In the genomic region with DNA sequence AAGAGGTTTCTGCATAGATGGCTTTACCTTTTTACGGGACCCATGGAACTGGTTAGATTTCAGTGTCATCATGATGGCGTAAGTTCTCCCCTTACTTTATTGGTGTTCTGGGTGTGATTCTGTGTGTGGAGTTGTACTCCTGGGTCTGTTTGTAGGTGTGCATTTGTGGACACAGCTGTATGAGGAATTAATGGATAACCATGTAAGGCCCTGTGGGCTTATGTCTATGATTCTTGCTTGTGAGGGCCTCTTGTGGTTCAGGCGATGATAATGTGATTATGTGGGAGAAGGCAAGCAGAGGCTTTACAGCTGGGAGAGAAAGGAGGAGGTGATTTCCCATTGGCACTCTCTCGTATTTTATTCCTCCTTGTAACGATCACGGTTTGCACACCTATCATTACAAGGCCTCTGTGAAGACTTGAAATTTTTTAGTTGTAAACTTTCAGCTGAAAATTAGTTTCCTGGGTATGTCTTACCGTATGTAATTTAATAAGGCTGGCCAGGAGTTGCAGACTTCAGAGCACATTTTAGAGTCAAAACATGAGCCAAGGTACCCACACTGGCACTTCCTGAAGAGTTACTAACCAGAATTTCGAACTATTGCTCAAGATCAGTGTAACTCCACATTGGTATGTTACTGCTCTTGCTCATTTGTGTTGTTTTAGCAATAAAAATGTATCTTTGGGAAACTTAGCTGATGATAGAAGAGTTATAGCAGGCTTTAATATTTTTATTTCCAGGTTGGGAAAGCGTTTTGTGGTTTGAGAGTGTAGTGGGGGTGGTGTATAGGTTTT, we compare ENCODE assay signal across 1 cellular context.
TF ChIP-seq lines count a peak whose summit lies in the region.

No MANE protein-coding gene starts in this region.

TF ChIP-seq in GM23338, 12 proteins besides CTCF, POLR2A, EP300 and RAD21 (continued from another document):
- TF ChIP-seq, protein P1, sequence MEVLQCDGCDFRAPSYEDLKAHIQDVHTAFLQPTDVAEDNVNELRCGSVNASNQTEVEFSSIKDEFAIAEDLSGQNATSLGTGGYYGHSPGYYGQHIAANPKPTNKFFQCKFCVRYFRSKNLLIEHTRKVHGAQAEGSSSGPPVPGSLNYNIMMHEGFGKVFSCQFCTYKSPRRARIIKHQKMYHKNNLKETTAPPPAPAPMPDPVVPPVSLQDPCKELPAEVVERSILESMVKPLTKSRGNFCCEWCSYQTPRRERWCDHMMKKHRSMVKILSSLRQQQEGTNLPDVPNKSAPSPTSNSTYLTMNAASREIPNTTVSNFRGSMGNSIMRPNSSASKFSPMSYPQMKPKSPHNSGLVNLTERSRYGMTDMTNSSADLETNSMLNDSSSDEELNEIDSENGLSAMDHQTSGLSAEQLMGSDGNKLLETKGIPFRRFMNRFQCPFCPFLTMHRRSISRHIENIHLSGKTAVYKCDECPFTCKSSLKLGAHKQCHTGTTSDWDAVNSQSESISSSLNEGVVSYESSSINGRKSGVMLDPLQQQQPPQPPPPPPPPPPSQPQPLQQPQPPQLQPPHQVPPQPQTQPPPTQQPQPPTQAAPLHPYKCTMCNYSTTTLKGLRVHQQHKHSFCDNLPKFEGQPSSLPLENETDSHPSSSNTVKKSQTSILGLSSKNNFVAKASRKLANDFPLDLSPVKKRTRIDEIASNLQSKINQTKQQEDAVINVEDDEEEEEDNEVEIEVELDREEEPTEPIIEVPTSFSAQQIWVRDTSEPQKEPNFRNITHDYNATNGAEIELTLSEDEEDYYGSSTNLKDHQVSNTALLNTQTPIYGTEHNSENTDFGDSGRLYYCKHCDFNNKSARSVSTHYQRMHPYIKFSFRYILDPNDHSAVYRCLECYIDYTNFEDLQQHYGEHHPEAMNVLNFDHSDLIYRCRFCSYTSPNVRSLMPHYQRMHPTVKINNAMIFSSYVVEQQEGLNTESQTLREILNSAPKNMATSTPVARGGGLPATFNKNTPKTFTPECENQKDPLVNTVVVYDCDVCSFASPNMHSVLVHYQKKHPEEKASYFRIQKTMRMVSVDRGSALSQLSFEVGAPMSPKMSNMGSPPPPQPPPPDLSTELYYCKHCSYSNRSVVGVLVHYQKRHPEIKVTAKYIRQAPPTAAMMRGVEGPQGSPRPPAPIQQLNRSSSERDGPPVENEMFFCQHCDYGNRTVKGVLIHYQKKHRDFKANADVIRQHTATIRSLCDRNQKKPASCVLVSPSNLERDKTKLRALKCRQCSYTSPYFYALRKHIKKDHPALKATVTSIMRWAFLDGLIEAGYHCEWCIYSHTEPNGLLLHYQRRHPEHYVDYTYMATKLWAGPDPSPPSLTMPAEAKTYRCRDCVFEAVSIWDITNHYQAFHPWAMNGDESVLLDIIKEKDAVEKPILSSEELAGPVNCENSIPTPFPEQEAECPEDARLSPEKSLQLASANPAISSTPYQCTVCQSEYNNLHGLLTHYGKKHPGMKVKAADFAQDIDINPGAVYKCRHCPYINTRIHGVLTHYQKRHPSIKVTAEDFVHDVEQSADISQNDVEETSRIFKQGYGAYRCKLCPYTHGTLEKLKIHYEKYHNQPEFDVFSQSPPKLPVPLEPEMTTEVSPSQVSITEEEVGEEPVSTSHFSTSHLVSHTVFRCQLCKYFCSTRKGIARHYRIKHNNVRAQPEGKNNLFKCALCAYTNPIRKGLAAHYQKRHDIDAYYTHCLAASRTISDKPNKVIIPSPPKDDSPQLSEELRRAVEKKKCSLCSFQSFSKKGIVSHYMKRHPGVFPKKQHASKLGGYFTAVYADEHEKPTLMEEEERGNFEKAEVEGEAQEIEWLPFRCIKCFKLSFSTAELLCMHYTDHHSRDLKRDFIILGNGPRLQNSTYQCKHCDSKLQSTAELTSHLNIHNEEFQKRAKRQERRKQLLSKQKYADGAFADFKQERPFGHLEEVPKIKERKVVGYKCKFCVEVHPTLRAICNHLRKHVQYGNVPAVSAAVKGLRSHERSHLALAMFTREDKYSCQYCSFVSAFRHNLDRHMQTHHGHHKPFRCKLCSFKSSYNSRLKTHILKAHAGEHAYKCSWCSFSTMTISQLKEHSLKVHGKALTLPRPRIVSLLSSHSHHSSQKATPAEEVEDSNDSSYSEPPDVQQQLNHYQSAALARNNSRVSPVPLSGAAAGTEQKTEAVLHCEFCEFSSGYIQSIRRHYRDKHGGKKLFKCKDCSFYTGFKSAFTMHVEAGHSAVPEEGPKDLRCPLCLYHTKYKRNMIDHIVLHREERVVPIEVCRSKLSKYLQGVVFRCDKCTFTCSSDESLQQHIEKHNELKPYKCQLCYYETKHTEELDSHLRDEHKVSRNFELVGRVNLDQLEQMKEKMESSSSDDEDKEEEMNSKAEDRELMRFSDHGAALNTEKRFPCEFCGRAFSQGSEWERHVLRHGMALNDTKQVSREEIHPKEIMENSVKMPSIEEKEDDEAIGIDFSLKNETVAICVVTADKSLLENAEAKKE (CRISPR knock-in tag; IDR thresholded peaks at IDR 0.05) = no peak
- TF ChIP-seq, protein P2, sequence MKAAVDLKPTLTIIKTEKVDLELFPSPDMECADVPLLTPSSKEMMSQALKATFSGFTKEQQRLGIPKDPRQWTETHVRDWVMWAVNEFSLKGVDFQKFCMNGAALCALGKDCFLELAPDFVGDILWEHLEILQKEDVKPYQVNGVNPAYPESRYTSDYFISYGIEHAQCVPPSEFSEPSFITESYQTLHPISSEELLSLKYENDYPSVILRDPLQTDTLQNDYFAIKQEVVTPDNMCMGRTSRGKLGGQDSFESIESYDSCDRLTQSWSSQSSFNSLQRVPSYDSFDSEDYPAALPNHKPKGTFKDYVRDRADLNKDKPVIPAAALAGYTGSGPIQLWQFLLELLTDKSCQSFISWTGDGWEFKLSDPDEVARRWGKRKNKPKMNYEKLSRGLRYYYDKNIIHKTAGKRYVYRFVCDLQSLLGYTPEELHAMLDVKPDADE (IDR thresholded peaks at IDR 0.05) = no peak
- TF ChIP-seq ZNF331 (CRISPR knock-in tag; IDR thresholded peaks at IDR 0.05; ENCODE audit: low read depth) = no peak
- no peak for TF ChIP-seq CREB1 (CRISPR knock-in tag; IDR thresholded peaks at IDR 0.05; ENCODE audit: low read depth)
- no peak for TF ChIP-seq EZH2phosphoT487 (IDR thresholded peaks at IDR 0.05; ENCODE audit: unreplicated experiment)
- no peak for TF ChIP-seq JUNB (IDR thresholded peaks at IDR 0.05; ENCODE audit: unreplicated experiment)
- TF ChIP-seq STAT1 (IDR thresholded peaks at IDR 0.05; ENCODE audit: unreplicated experiment) = no peak
